ENCODE assay signal across 8 cellular contexts in genomic region chr7:66740302-66740979, GRCh38.
DNase-seq lines count a peak whose midpoint lies in the region; ATAC-seq and TF ChIP-seq lines count a peak whose summit lies in the region.

RABGEF1 (plus strand) TSS chr7:66740733; CDS start chr7:66771900, 31,167 bp downstream.

- no peaks in the 10 kb centered on the region for H3K27me3 Mint-ChIP-seq in central memory CD8-positive, alpha-beta T cell

- peak; percentile 97 for DNase-seq in AG20443 (ENCODE audit: low spot score)
- peak; percentile 82 for DNase-seq in NCI-H446 treated with DMSO at 0.1 percent for 48 hours (lab: John Stamatoyannopoulos, UW)
- DNase-seq in central memory CD8-positive, alpha-beta T cell (ENCODE audit: low spot score in 2 of 2), result peak; percentile 93 to 95
- peak; percentile 94 for DNase-seq in iris pigment epithelial cell (ENCODE audit: low read depth)
- peak; percentile 94 to 98 for DNase-seq in stimulated activated CD4-positive, alpha-beta T cell treated with anti-CD3 and anti-CD28 coated beads, Interleukin-12 subunit alpha, Interleukin-12 subunit beta, amount 100 ng/mL, for 24 hours (ENCODE audit: low read depth in 2 of 2)

- peak within 1 kb of the TSS; percentile 97 for H3K4me3 Mint-ChIP-seq in central memory CD8-positive, alpha-beta T cell

- H3K4me1 Mint-ChIP-seq in central memory CD8-positive, alpha-beta T cell, result peaks cover 47% of the 10 kb centered on the region

- peak; percentile 80 for TF ChIP-seq POLR2A in GM19099 (IDR thresholded peaks at IDR 0.05; ENCODE audit: extremely low read depth, insufficient read length, low read depth)

- peaks cover 6% of the 10 kb centered on the region for H3K9me3 Mint-ChIP-seq in central memory CD8-positive, alpha-beta T cell

- peak within 1 kb of the TSS; percentile 94 for H3K27ac Mint-ChIP-seq in central memory CD8-positive, alpha-beta T cell (ENCODE audit: low read depth)

- peak; percentile 83 for ATAC-seq in HG03378 (IDR thresholded peaks at IDR 0.05; ENCODE audit: unreplicated experiment)
- ATAC-seq in activated CD4-positive, CD25-positive, alpha-beta regulatory T cell treated with anti-CD3 and anti-CD28 coated beads, Interleukin-2, amount 50 U/mL, for 24 hours, result peak; percentile 95 to 96
- peak; percentile 94 for ATAC-seq in central memory CD8-positive, alpha-beta T cell (replicated peaks; ENCODE audit: extremely low read depth, poor library complexity, severe bottlenecking)

- peaks cover 29% of the 10 kb centered on the region for H3K36me3 Mint-ChIP-seq in central memory CD8-positive, alpha-beta T cell (ENCODE audit: insufficient read depth)

Comparison
In these comparisons a context has a peak if more than half of its experiments do, and no peak if none do; other contexts are left out.
1. Peak in every context shown above with its lines: DNase-seq and ATAC-seq.